Comparison of ENCODE assay signal across 1 cellular context in the genomic region with DNA sequence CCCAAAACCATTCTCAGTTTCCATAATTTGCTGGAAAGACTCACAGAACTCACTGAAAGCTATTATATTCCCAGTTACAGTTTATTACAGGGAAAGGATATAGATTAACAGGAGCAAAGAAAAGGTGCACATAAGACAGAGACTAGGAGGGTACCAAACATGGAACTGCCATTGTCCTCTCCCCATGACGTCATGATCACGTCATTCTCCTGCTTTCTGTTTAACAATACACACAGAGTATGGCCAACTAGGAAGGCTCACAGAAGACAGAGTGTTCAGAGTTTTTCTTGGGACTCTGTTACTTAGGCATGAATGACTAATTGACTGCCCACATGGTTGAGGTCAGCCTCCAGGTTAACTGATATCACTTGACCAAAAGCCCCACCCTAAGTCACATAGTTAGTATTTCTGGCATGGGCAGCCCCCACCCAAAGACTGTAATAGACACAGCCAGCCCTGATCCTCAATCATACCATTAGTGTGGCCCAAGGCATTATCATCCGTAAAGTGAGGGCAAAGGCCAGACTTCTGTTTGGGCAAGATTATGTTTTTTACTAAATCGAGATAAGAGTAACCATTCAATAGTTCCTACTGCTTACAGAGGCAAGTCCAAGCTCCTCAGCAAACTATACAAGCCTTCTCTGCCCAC.
TF ChIP-seq lines count a peak whose summit lies in the region.

No MANE protein-coding gene starts in this region.

TF ChIP-seq in K562, 482 proteins besides CTCF, POLR2A, EP300 and RAD21 (continued from another document and continues in another):
- TF ChIP-seq, protein P1, sequence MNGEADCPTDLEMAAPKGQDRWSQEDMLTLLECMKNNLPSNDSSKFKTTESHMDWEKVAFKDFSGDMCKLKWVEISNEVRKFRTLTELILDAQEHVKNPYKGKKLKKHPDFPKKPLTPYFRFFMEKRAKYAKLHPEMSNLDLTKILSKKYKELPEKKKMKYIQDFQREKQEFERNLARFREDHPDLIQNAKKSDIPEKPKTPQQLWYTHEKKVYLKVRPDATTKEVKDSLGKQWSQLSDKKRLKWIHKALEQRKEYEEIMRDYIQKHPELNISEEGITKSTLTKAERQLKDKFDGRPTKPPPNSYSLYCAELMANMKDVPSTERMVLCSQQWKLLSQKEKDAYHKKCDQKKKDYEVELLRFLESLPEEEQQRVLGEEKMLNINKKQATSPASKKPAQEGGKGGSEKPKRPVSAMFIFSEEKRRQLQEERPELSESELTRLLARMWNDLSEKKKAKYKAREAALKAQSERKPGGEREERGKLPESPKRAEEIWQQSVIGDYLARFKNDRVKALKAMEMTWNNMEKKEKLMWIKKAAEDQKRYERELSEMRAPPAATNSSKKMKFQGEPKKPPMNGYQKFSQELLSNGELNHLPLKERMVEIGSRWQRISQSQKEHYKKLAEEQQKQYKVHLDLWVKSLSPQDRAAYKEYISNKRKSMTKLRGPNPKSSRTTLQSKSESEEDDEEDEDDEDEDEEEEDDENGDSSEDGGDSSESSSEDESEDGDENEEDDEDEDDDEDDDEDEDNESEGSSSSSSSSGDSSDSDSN (IDR thresholded peaks at IDR 0.05; ENCODE audit: borderline replicate concordance in 1 of 2, low read depth in 2 of 2, low read length in 2 of 2), result no peak
- TF ChIP-seq ZNF785 (CRISPR knock-in tag; IDR thresholded peaks at IDR 0.05) (no peak), LCOR (CRISPR knock-in tag; IDR thresholded peaks at IDR 0.05) (peak; percentile 39; the same call in 1 of the 2 replicates), JUN (IDR thresholded peaks at IDR 0.05; ENCODE audit: borderline replicate concordance, low read depth, low read length) (0 out of 2 replicates have a peak, but pooled peaks have one; percentile 17), JUN (CRISPR knock-in tag; IDR thresholded peaks at IDR 0.05; ENCODE audit: borderline replicate concordance) (no peak), ZC3H4 (CRISPR knock-in tag; IDR thresholded peaks at IDR 0.05; ENCODE audit: borderline replicate concordance) (no peak), GABPA (tag; conservative IDR thresholded peaks at IDR 0.05; ENCODE audit: low read depth) (no peak), MLLT1 (IDR thresholded peaks at IDR 0.05) (no peak), CBX5 (IDR thresholded peaks at IDR 0.05; ENCODE audit: borderline replicate concordance, low read depth) (no peak), ADNP (tag; IDR thresholded peaks at IDR 0.05) (0 out of 2 replicates have a peak, but pooled peaks have one; percentile 32), NR4A1 (CRISPR knock-in tag; IDR thresholded peaks at IDR 0.05) (no peak), NR4A1 (tag; IDR thresholded peaks at IDR 0.05) (no peak; the same call in 1 of the 2 replicates), TRIM28 (IDR thresholded peaks at IDR 0.05) (no peak), ZNF764 (CRISPR knock-in tag; IDR thresholded peaks at IDR 0.05; ENCODE audit: low read depth) (no peak), DIDO1 (tag; IDR thresholded peaks at IDR 0.05; ENCODE audit: low read depth) (no peak), SIX5 (IDR thresholded peaks at IDR 0.05; ENCODE audit: borderline replicate concordance in 1 of 2, insufficient read depth in 1 of 2, low read depth in 1 of 2, low read length in 2 of 2) (no peak), POLR3A (IDR thresholded peaks at IDR 0.05; ENCODE audit: borderline replicate concordance, extremely low read depth, insufficient read depth, insufficient read length) (no peak), JUNB (CRISPR knock-in tag; conservative IDR thresholded peaks at IDR 0.05) (peak; percentile 74; the same call in 1 of the 2 replicates), CREM (IDR thresholded peaks at IDR 0.05; ENCODE audit: low read depth) (peak; percentile 89), NBN (IDR thresholded peaks at IDR 0.05; ENCODE audit: low read depth) (no peak; the same call in 1 of the 2 replicates), FOXP1 (CRISPR knock-in tag; IDR thresholded peaks at IDR 0.05) (no peak), CHD4 (IDR thresholded peaks at IDR 0.05; ENCODE audit: insufficient read depth, insufficient replicate concordance, low read depth, low read length, poor library complexity, severe bottlenecking) (no peak), KLF13 (tag; IDR thresholded peaks at IDR 0.05; ENCODE audit: borderline replicate concordance, low read depth) (no peak), SNIP1 (IDR thresholded peaks at IDR 0.05; ENCODE audit: low read depth) (no peak), WHSC1 (IDR thresholded peaks at IDR 0.05; ENCODE audit: low read length) (no peak), GABPB2 (CRISPR knock-in tag; conservative IDR thresholded peaks at IDR 0.05) (no peak), USF2 (CRISPR knock-in tag; IDR thresholded peaks at IDR 0.05) (no peak), ZHX1 (conservative IDR thresholded peaks at IDR 0.05; ENCODE audit: low read length) (no peak), HDAC1 (IDR thresholded peaks at IDR 0.05) (no peak), MIER1 (IDR thresholded peaks at IDR 0.05; ENCODE audit: low read depth) (no peak), KAT2B (IDR thresholded peaks at IDR 0.05; ENCODE audit: low read depth, low read length) (no peak), YY1 (IDR thresholded peaks at IDR 0.05; ENCODE audit: borderline replicate concordance in 1 of 3, control insufficient read depth in 1 of 3, extremely low read depth in 1 of 3, insufficient read depth in 3 of 3, insufficient read length in 1 of 3, insufficient replicate concordance in 2 of 3, low read depth in 1 of 3, low read length in 2 of 3) (no peak), ELF2 (CRISPR knock-in tag; IDR thresholded peaks at IDR 0.05) (no peak), TCF15 (CRISPR knock-in tag; IDR thresholded peaks at IDR 0.05) (no peak)
- TF ChIP-seq, protein P2, sequence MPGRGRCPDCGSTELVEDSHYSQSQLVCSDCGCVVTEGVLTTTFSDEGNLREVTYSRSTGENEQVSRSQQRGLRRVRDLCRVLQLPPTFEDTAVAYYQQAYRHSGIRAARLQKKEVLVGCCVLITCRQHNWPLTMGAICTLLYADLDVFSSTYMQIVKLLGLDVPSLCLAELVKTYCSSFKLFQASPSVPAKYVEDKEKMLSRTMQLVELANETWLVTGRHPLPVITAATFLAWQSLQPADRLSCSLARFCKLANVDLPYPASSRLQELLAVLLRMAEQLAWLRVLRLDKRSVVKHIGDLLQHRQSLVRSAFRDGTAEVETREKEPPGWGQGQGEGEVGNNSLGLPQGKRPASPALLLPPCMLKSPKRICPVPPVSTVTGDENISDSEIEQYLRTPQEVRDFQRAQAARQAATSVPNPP (IDR thresholded peaks at IDR 0.05; ENCODE audit: borderline replicate concordance, insufficient read depth, insufficient read length), result no peak
- TF ChIP-seq, protein P3, sequence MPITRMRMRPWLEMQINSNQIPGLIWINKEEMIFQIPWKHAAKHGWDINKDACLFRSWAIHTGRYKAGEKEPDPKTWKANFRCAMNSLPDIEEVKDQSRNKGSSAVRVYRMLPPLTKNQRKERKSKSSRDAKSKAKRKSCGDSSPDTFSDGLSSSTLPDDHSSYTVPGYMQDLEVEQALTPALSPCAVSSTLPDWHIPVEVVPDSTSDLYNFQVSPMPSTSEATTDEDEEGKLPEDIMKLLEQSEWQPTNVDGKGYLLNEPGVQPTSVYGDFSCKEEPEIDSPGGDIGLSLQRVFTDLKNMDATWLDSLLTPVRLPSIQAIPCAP (CRISPR knock-in tag; IDR thresholded peaks at IDR 0.05; ENCODE audit: borderline replicate concordance), result no peak
- TF ChIP-seq, protein P4, sequence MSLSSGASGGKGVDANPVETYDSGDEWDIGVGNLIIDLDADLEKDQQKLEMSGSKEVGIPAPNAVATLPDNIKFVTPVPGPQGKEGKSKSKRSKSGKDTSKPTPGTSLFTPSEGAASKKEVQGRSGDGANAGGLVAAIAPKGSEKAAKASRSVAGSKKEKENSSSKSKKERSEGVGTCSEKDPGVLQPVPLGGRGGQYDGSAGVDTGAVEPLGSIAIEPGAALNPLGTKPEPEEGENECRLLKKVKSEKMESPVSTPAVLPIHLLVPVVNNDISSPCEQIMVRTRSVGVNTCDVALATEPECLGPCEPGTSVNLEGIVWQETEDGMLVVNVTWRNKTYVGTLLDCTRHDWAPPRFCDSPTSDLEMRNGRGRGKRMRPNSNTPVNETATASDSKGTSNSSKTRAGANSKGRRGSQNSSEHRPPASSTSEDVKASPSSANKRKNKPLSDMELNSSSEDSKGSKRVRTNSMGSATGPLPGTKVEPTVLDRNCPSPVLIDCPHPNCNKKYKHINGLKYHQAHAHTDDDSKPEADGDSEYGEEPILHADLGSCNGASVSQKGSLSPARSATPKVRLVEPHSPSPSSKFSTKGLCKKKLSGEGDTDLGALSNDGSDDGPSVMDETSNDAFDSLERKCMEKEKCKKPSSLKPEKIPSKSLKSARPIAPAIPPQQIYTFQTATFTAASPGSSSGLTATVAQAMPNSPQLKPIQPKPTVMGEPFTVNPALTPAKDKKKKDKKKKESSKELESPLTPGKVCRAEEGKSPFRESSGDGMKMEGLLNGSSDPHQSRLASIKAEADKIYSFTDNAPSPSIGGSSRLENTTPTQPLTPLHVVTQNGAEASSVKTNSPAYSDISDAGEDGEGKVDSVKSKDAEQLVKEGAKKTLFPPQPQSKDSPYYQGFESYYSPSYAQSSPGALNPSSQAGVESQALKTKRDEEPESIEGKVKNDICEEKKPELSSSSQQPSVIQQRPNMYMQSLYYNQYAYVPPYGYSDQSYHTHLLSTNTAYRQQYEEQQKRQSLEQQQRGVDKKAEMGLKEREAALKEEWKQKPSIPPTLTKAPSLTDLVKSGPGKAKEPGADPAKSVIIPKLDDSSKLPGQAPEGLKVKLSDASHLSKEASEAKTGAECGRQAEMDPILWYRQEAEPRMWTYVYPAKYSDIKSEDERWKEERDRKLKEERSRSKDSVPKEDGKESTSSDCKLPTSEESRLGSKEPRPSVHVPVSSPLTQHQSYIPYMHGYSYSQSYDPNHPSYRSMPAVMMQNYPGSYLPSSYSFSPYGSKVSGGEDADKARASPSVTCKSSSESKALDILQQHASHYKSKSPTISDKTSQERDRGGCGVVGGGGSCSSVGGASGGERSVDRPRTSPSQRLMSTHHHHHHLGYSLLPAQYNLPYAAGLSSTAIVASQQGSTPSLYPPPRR (CRISPR knock-in tag; IDR thresholded peaks at IDR 0.05; ENCODE audit: borderline replicate concordance), result no peak
- TF ChIP-seq, protein P5, sequence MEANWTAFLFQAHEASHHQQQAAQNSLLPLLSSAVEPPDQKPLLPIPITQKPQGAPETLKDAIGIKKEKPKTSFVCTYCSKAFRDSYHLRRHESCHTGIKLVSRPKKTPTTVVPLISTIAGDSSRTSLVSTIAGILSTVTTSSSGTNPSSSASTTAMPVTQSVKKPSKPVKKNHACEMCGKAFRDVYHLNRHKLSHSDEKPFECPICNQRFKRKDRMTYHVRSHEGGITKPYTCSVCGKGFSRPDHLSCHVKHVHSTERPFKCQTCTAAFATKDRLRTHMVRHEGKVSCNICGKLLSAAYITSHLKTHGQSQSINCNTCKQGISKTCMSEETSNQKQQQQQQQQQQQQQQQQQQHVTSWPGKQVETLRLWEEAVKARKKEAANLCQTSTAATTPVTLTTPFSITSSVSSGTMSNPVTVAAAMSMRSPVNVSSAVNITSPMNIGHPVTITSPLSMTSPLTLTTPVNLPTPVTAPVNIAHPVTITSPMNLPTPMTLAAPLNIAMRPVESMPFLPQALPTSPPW (CRISPR knock-in tag; IDR thresholded peaks at IDR 0.05), result peak; percentile 77
- TF ChIP-seq, protein P6, sequence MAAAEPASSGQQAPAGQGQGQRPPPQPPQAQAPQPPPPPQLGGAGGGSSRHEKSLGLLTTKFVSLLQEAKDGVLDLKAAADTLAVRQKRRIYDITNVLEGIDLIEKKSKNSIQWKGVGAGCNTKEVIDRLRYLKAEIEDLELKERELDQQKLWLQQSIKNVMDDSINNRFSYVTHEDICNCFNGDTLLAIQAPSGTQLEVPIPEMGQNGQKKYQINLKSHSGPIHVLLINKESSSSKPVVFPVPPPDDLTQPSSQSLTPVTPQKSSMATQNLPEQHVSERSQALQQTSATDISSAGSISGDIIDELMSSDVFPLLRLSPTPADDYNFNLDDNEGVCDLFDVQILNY (CRISPR knock-in tag; IDR thresholded peaks at IDR 0.05), result no peak
